Comparison of ENCODE assay signal across 26 cellular contexts in the genomic region with DNA sequence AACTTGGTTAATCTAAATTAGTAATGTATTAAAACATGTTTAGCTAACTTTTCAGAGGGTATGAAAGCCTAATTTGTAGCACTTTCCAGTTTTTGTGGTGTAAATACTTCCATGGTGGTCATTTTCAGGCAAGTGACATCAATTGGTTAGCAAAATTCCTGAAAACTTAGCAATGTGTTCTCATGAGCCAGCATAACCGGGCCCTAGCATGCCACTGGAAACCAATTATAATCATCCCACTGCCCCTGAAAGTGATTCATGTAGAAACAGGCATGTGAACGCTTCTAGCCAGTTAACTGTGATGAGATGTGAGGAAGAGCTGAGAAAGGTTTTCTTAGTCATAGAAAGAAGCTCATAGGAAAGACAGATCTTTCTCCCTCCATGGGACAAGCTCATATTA.
"Had no signal": no experiment of that assay in that cellular context is flagged by ENCODE, and none has a peak within 500 bp of the region (broad histone marks: within the 10 kb centered on the region; RNA-seq: fewer than 3 reads in every experiment).

No MANE protein-coding gene starts in this region.

- H3K9me3 ChIP-seq: body of pancreas, gastroesophageal sphincter, neutrophil, right lobe of liver had no signal

- H3K27ac ChIP-seq: body of pancreas, cardiac muscle cell, coronary artery, gastroesophageal sphincter, left ventricle myocardium inferior, neutrophil, right lobe of liver, skin epidermis had no signal

- DNase-seq: activated CD4-positive, alpha-beta memory T cell treated with anti-CD3 and anti-CD28 coated beads for 36 hours; activated CD4-positive, alpha-beta T cell treated with anti-CD3 and anti-CD28 coated beads, Interleukin-2, amount 10 ng/mL, durations not matched to agents 24 days and 14 days; activated CD4-positive, CD25-positive, alpha-beta regulatory T cell treated with anti-CD3 and anti-CD28 coated beads, Interleukin-2, amount 50 U/mL, for 72 hours; activated CD8-positive, alpha-beta memory T cell treated with anti-CD3 and anti-CD28 coated beads, Interleukin-2, amount 50 U/mL, for 4 hours; activated naive CD4-positive, alpha-beta T cell; activated T-cell treated with anti-CD3 and anti-CD28 coated beads, Interleukin-2, amount 50 U/mL, for 1 hour; body of pancreas; effector memory CD8-positive, alpha-beta T cell; head of caudate nucleus; left ventricle myocardium inferior; nephron progenitor cell; right lobe of liver; stimulated activated CD4-positive, alpha-beta T cell treated with anti-CD3 and anti-CD28 coated beads, Interleukin-4, amount 100 ng/mL, for 24 hours; substantia nigra; T-helper 2 cell had no signal

- H3K4me3 ChIP-seq: body of pancreas, cardiac muscle cell, coronary artery, gastroesophageal sphincter, left ventricle myocardium inferior, lung, right lobe of liver, skin epidermis had no signal

- H3K36me3 Mint-ChIP-seq: activated CD4-positive, alpha-beta memory T cell treated with anti-CD3 and anti-CD28 coated beads for 36 hours; activated naive CD4-positive, alpha-beta T cell treated with anti-CD3 and anti-CD28 coated beads, Interleukin-2, amount 50 U/mL, for 72 hours; stimulated activated effector memory CD8-positive, alpha-beta T cell treated with anti-CD3 and anti-CD28 coated beads, Interleukin-12 subunit alpha, Interleukin-12 subunit beta, amount 100 ng/mL, for 72 hours; type B pancreatic cell had no signal

- H3K4me3 Mint-ChIP-seq: activated CD4-positive, alpha-beta memory T cell treated with anti-CD3 and anti-CD28 coated beads for 36 hours; activated CD4-positive, alpha-beta T cell treated with anti-CD3 and anti-CD28 coated beads, Interleukin-2, amount 10 ng/mL, durations not matched to agents 24 days and 14 days; activated T-helper 1 cell treated with anti-CD3 and anti-CD28 coated beads, Interleukin-12 subunit alpha, Interleukin-12 subunit beta, Interleukin-2, Interleukin-4 antibody, amounts not matched to agents 30 ng/mL and 10 ng/mL and 1 ng/mL, durations not matched to agents 14 hours and 24 hours and 36 hours; effector memory CD8-positive, alpha-beta T cell; nephron progenitor cell; stimulated activated effector memory CD8-positive, alpha-beta T cell treated with anti-CD3 and anti-CD28 coated beads, Interleukin-12 subunit alpha, Interleukin-12 subunit beta, amount 100 ng/mL, for 72 hours; stimulated activated naive CD8-positive, alpha-beta T cell treated with anti-CD3 and anti-CD28 coated beads, Interleukin-15, Interleukin-2, amounts not matched to agents 100 ng/mL and 50 ng/mL, for 24 hours; type B pancreatic cell had no signal

- H3K4me1 ChIP-seq: body of pancreas, gastroesophageal sphincter, left ventricle myocardium inferior, right lobe of liver had no signal

- H3K4me1 Mint-ChIP-seq: activated CD4-positive, alpha-beta T cell treated with anti-CD3 and anti-CD28 coated beads, Interleukin-2, amount 10 ng/mL, durations not matched to agents 24 days and 14 days; nephron progenitor cell; stimulated activated effector memory CD8-positive, alpha-beta T cell treated with anti-CD3 and anti-CD28 coated beads, Interleukin-12 subunit alpha, Interleukin-12 subunit beta, amount 100 ng/mL, for 72 hours had no signal

- ATAC-seq: activated naive CD4-positive, alpha-beta T cell treated with anti-CD3 and anti-CD28 coated beads, Interleukin-2, amount 50 U/mL, for 72 hours; body of pancreas; effector memory CD8-positive, alpha-beta T cell; gastroesophageal sphincter; right lobe of liver; stimulated activated effector memory CD8-positive, alpha-beta T cell treated with anti-CD3 and anti-CD28 coated beads, Interleukin-12 subunit alpha, Interleukin-12 subunit beta, amount 100 ng/mL, for 72 hours had no signal

- H3K27ac Mint-ChIP-seq: activated CD4-positive, alpha-beta memory T cell treated with anti-CD3 and anti-CD28 coated beads for 36 hours; activated CD4-positive, alpha-beta T cell treated with anti-CD3 and anti-CD28 coated beads, Interleukin-2, amount 10 ng/mL, durations not matched to agents 24 days and 14 days; activated naive CD4-positive, alpha-beta T cell treated with anti-CD3 and anti-CD28 coated beads, Interleukin-2, amount 50 U/mL, for 72 hours; activated T-helper 1 cell treated with anti-CD3 and anti-CD28 coated beads, Interleukin-12 subunit alpha, Interleukin-12 subunit beta, Interleukin-2, Interleukin-4 antibody, amounts not matched to agents 30 ng/mL and 10 ng/mL and 1 ng/mL, durations not matched to agents 14 hours and 24 hours and 36 hours; effector memory CD8-positive, alpha-beta T cell; nephron progenitor cell; stimulated activated effector memory CD8-positive, alpha-beta T cell treated with anti-CD3 and anti-CD28 coated beads, Interleukin-12 subunit alpha, Interleukin-12 subunit beta, amount 100 ng/mL, for 72 hours; stimulated activated naive CD8-positive, alpha-beta T cell treated with anti-CD3 and anti-CD28 coated beads, Interleukin-15, Interleukin-2, amounts not matched to agents 100 ng/mL and 50 ng/mL, for 24 hours; type B pancreatic cell had no signal

- H3K36me3 ChIP-seq: cardiac muscle cell, gastroesophageal sphincter, left ventricle myocardium inferior, neutrophil, right lobe of liver had no signal

- H3K27me3 Mint-ChIP-seq: activated CD4-positive, alpha-beta memory T cell treated with anti-CD3 and anti-CD28 coated beads for 36 hours; activated CD4-positive, alpha-beta T cell treated with anti-CD3 and anti-CD28 coated beads, Interleukin-2, amount 10 ng/mL, durations not matched to agents 24 days and 14 days; effector memory CD8-positive, alpha-beta T cell; stimulated activated naive CD8-positive, alpha-beta T cell treated with anti-CD3 and anti-CD28 coated beads, Interleukin-15, Interleukin-2, amounts not matched to agents 100 ng/mL and 50 ng/mL, for 24 hours; type B pancreatic cell had no signal

- H3K9me3 Mint-ChIP-seq: activated CD4-positive, alpha-beta T cell treated with anti-CD3 and anti-CD28 coated beads, Interleukin-2, amount 10 ng/mL, durations not matched to agents 24 days and 14 days; activated T-helper 1 cell treated with anti-CD3 and anti-CD28 coated beads, Interleukin-12 subunit alpha, Interleukin-12 subunit beta, Interleukin-2, Interleukin-4 antibody, amounts not matched to agents 30 ng/mL and 10 ng/mL and 1 ng/mL, durations not matched to agents 14 hours and 24 hours and 36 hours; nephron progenitor cell; type B pancreatic cell had no signal

- H3K27me3 ChIP-seq: body of pancreas, cardiac muscle cell, gastroesophageal sphincter, neutrophil, right lobe of liver had no signal
